In genomic region chr5:1507457-1507856, GRCh38 we compare ENCODE assay signal across 17 cellular contexts. TPM values are rescaled to one million over a fixed set of nuclear protein-coding genes. Genes with fewer than 3 reads are reported as not detected.
A peak's percentile ranks its signal among the peaks of the same experiment; 100 is the strongest.
DNase-seq lines count a peak whose midpoint lies in the region; ATAC-seq and TF ChIP-seq lines count a peak whose summit lies in the region.
"Had no signal": no experiment of that assay in that cellular context is flagged by ENCODE, and none has a peak within 500 bp of the region (broad histone marks: within the 10 kb centered on the region; RNA-seq: fewer than 3 reads in every experiment).

No MANE protein-coding gene starts in this region.

- H3K36me3 Mint-ChIP-seq in endodermal cell (ENCODE audit: low read depth), result peaks cover 18% of the 10 kb centered on the region

- ATAC-seq in Right ventricle myocardium inferior (no peak), mucosa of descending colon (no peak), upper lobe of right lung (peak; percentile 70)
- ATAC-seq: pancreas; stimulated activated naive CD8-positive, alpha-beta T cell treated with anti-CD3 and anti-CD28 coated beads, Interleukin-15, amount 100 ng/mL, for 72 hours; T-cell had no signal

- H3K4me3 ChIP-seq in left ventricle myocardium inferior (no peak overlapping the region), endodermal cell (ENCODE audit: low read length) (no peak overlapping the region), mucosa of descending colon (no peak overlapping the region), upper lobe of right lung (no peak overlapping the region), ascending aorta (no peak overlapping the region)
- H3K4me3 ChIP-seq: pancreas, uterus had no signal

- intact Hi-C loops in Right ventricle myocardium inferior (cut with DNase I), result no loop called here
- intact Hi-C loops in left ventricle myocardium inferior (cut with micrococcal nuclease), result no loop called here
- intact Hi-C loops in mucosa of descending colon (cut with DNase I, micrococcal nuclease), result no loop called here
- intact Hi-C loops in upper lobe of right lung (cut with DNase I), result no loop called here
- intact Hi-C loops in ascending aorta (cut with DNase I), result no loop called here

- 93 to 96% methylated on average over 16 to 17 of the region's 17 CpGs for WGBS in endodermal cell (ENCODE audit: insufficient coverage in 1 of 2, insufficient read length in 1 of 2), 2 experiments

- H3K27me3 Mint-ChIP-seq in endodermal cell (ENCODE audit: insufficient read depth), result no peaks in the 10 kb centered on the region
- H3K27me3 Mint-ChIP-seq: stimulated activated naive CD8-positive, alpha-beta T cell treated with anti-CD3 and anti-CD28 coated beads, Interleukin-15, amount 100 ng/mL, for 72 hours; T-cell had no signal

- H3K36me3 ChIP-seq in left ventricle myocardium inferior (peaks cover 11% of the 10 kb centered on the region), endodermal cell (ENCODE audit: control insufficient read depth, insufficient read depth, low read length) (no peaks in the 10 kb centered on the region), mucosa of descending colon (ENCODE audit: low read depth) (no peaks in the 10 kb centered on the region), upper lobe of right lung (peaks cover 26% of the 10 kb centered on the region), ascending aorta (peaks cover 6 to 31% of the 10 kb centered on the region in 2 donors)
- H3K36me3 ChIP-seq: pancreas, uterus had no signal

- H3K9me3 Mint-ChIP-seq in endodermal cell, result no peaks in the 10 kb centered on the region
- H3K9me3 Mint-ChIP-seq: stimulated activated naive CD8-positive, alpha-beta T cell treated with anti-CD3 and anti-CD28 coated beads, Interleukin-15, amount 100 ng/mL, for 72 hours; T-cell had no signal

- H3K4me1 ChIP-seq in left ventricle myocardium inferior (peaks cover 24% of the 10 kb centered on the region), endodermal cell (ENCODE audit: control insufficient read depth, insufficient read depth, low read length) (no peaks in the 10 kb centered on the region), mucosa of descending colon (ENCODE audit: low read depth) (no peaks in the 10 kb centered on the region), upper lobe of right lung (peaks cover 53% of the 10 kb centered on the region), ascending aorta (peaks cover 0 to 8% of the 10 kb centered on the region in 2 donors)
- H3K4me1 ChIP-seq: pancreas had no signal

- H3K9me3 ChIP-seq in left ventricle myocardium inferior (replicated peaks) (no peaks in the 10 kb centered on the region), endodermal cell (ENCODE audit: control insufficient read depth, low read length) (no peaks in the 10 kb centered on the region), mucosa of descending colon (no peaks in the 10 kb centered on the region), upper lobe of right lung (no peaks in the 10 kb centered on the region), ascending aorta (no peaks in the 10 kb centered on the region)
- H3K9me3 ChIP-seq: pancreas, uterus had no signal

- H3K27ac Mint-ChIP-seq in endodermal cell, result peak overlapping the region; percentile 71
- H3K27ac Mint-ChIP-seq: T-cell had no signal

- H3K4me1 Mint-ChIP-seq in endodermal cell, result peaks cover 15% of the 10 kb centered on the region

- H3K27ac ChIP-seq in left ventricle myocardium inferior (replicated peaks) (no peak overlapping the region), endodermal cell (ENCODE audit: low read depth, low read length) (no peak overlapping the region), upper lobe of right lung (no peak overlapping the region), ascending aorta (no peak overlapping the region)
- H3K27ac ChIP-seq: pancreas, uterus had no signal

- peak; percentile 66 for DNase-seq in Right ventricle myocardium inferior (ENCODE audit: missing footprints)
- DNase-seq in left ventricle myocardium inferior, result no peak
- DNase-seq in endodermal cell, result peak; percentile 44
- peak in 2 of 3 donors; percentile 18 to 42 for DNase-seq in mucosa of descending colon
- peak; percentile 83 for DNase-seq in upper lobe of right lung
- DNase-seq in ascending aorta (ENCODE audit: low spot score in 2 of 2), result no peak
- DNase-seq in NK-92 (lab: John Stamatoyannopoulos, UW; ENCODE audit: unreplicated experiment), result no peak
- DNase-seq in NCI-H128 (lab: John Stamatoyannopoulos, UW; ENCODE audit: unreplicated experiment), result no peak
- DNase-seq: activated naive CD4-positive, alpha-beta T cell; cortex of kidney; EL; NCI-H146; NCI-H226; stimulated activated naive CD8-positive, alpha-beta T cell treated with anti-CD3 and anti-CD28 coated beads, Interleukin-15, amount 100 ng/mL, for 72 hours; uterus had no signal

- H3K4me3 Mint-ChIP-seq in endodermal cell, result no peak overlapping the region
- H3K4me3 Mint-ChIP-seq: stimulated activated naive CD8-positive, alpha-beta T cell treated with anti-CD3 and anti-CD28 coated beads, Interleukin-15, amount 100 ng/mL, for 72 hours; T-cell had no signal

- TF ChIP-seq CTCF in left ventricle myocardium inferior (IDR thresholded peaks at IDR 0.05; ENCODE audit: borderline replicate concordance), result no peak
- TF ChIP-seq CTCF in endodermal cell (conservative IDR thresholded peaks at IDR 0.05), result no peak
- TF ChIP-seq CTCF in mucosa of descending colon (IDR thresholded peaks at IDR 0.05), result no peak
- no peak for TF ChIP-seq CTCF in upper lobe of right lung (IDR thresholded peaks at IDR 0.05)
- no peak for TF ChIP-seq CTCF in ascending aorta (IDR thresholded peaks at IDR 0.05)

- H3K9ac ChIP-seq in endodermal cell (ENCODE audit: extremely low read depth, low read length, poor library complexity, severe bottlenecking), result no peak overlapping the region

- no peaks in the 10 kb centered on the region for H3K27me3 ChIP-seq in left ventricle myocardium inferior (ENCODE audit: low read depth)
- no peaks in the 10 kb centered on the region for H3K27me3 ChIP-seq in endodermal cell (ENCODE audit: control insufficient read depth, insufficient read depth, low read length, poor library complexity, severe bottlenecking)
- H3K27me3 ChIP-seq in upper lobe of right lung, result no peaks in the 10 kb centered on the region
- H3K27me3 ChIP-seq in ascending aorta, result no peaks in the 10 kb centered on the region
- H3K27me3 ChIP-seq: pancreas, uterus had no signal

RNA-seq across cellular contexts. Expression of gene LPCAT1, which starts 16.3 kb away (rescaled TPM):
- total RNA-seq in Right ventricle myocardium inferior (13.4 TPM), left ventricle myocardium inferior (11.0 TPM), endodermal cell (100 to 1,000 TPM in 1 of 2 donors, 10 to 100 TPM in 1; 78.5 to 124 TPM), mucosa of descending colon (10 to 100 TPM in 2 of 3 donors, 1 to 10 TPM in 1; 6.7 to 27.2 (median 26.0) TPM), upper lobe of right lung (690 TPM), ascending aorta (86.2 TPM)
- 72.3 TPM for polyA plus RNA-seq in endodermal cell (2013, experiment 1 of 2)
- 67.4 TPM for polyA plus RNA-seq in endodermal cell (2013, experiment 2 of 2)

Comparison
In these comparisons a context has a peak if more than half of its experiments do, and no peak if none do; other contexts are left out.
1. DNase-seq: peak in Right ventricle myocardium inferior (single experiment), endodermal cell (single experiment), mucosa of descending colon (2 of 3) and upper lobe of right lung (single experiment); none in left ventricle myocardium inferior (single experiment), ascending aorta (0 of 2), NK-92 (single experiment) and NCI-H128 (single experiment).